8 cellular contexts compared by ENCODE assay signal in genomic region chr3:161221881-161222600, GRCh38. TPM values are rescaled to one million over a fixed set of nuclear protein-coding genes. Genes with fewer than 3 reads are reported as not detected.
DNase-seq lines count a peak whose midpoint lies in the region; ATAC-seq and TF ChIP-seq lines count a peak whose summit lies in the region.

No MANE protein-coding gene starts in this region.

- H2BK5ac ChIP-seq in mesendoderm (ENCODE audit: low read length): no peak overlapping the region

- in situ Hi-C loops in HAP-1 (cut with MboI; ENCODE audit: low sequenced_read_pairs): no loop called here

- peaks cover 49% of the 10 kb centered on the region for H3K4me1 ChIP-seq in CD4-positive, alpha-beta memory T cell (ENCODE audit: insufficient read depth, low read length)
- H3K4me1 ChIP-seq in HAP-1 (peaks cover 12% of the 10 kb centered on the region), RWPE2 (ENCODE audit: insufficient read depth, poor library complexity, severe bottlenecking) (peaks cover 14% of the 10 kb centered on the region), ectodermal cell (ENCODE audit: control insufficient read depth, insufficient read depth, low read length) (peaks cover 3% of the 10 kb centered on the region), mesendoderm (ENCODE audit: control insufficient read depth, low read depth, low read length) (peaks cover 2% of the 10 kb centered on the region), uterus (no peaks in the 10 kb centered on the region)

- H3K27ac Mint-ChIP-seq in CD4-positive, alpha-beta memory T cell: peak overlapping the region; percentile 86 to 97 (median 92)

- H3K4me3 ChIP-seq in CD4-positive, alpha-beta memory T cell (ENCODE audit: low read length in 2 of 2): peak overlapping the region; percentile 83 to 84
- H3K4me3 ChIP-seq in HAP-1 (peak overlapping the region; percentile 77), RWPE2 (ENCODE audit: severe bottlenecking) (peak overlapping the region; percentile 99), ectodermal cell (ENCODE audit: insufficient read depth, low read depth, low read length) (peak overlapping the region; percentile 89), mesendoderm (ENCODE audit: low read length) (peak overlapping the region; percentile 91), uterus (peak overlapping the region; percentile 74 to 92)

- TF ChIP-seq CTCF in RWPE2 (IDR thresholded peaks at IDR 0.05; ENCODE audit: poor library complexity, severe bottlenecking) (no peak), uterus (IDR thresholded peaks at IDR 0.05) (no peak)

- 16 to 23% methylated on average over 15 of the region's 17 CpGs for WGBS in ectodermal cell, 2 experiments
- no CpG with 5 or more reads among the region's 17 CpGs for WGBS in mesendoderm (ENCODE audit: extremely low coverage, insufficient coverage, low lambda C conversion rate)

- no peak overlapping the region for H2AK5ac ChIP-seq in mesendoderm (ENCODE audit: low read length)

- peak overlapping the region; percentile 91 to 96 (median 93) for H3K4me3 Mint-ChIP-seq in CD4-positive, alpha-beta memory T cell

- H3K56ac ChIP-seq in mesendoderm (ENCODE audit: low read length): peak overlapping the region; percentile 83

- TF ChIP-seq POLR2A in uterus (IDR thresholded peaks at IDR 0.05): no peak

- peaks cover 28% of the 10 kb centered on the region for H3K79me2 ChIP-seq in mesendoderm (ENCODE audit: control insufficient read depth, insufficient read depth, low read length)

- DNase-seq in CD4-positive, alpha-beta memory T cell: peak in 3 of 5 donors; percentile 4 to 13 (median 8)
- DNase-seq in HAP-1 (ENCODE audit: low spot score in 2 of 2) (peak in 1 of 2 experiments; percentile 22), RWPE2 (ENCODE audit: low spot score) (no peak), mesendoderm (peak; percentile 17), uterus (no peak)

- no peaks in the 10 kb centered on the region for H3K9me3 ChIP-seq in CD4-positive, alpha-beta memory T cell (ENCODE audit: control insufficient read depth in 1 of 2, low read length in 2 of 2)
- no peaks in the 10 kb centered on the region; the same call in 1 of the 2 replicates for H3K9me3 ChIP-seq in HAP-1
- H3K9me3 ChIP-seq in RWPE2 (ENCODE audit: severe bottlenecking): no peaks in the 10 kb centered on the region
- H3K9me3 ChIP-seq in ectodermal cell (ENCODE audit: control insufficient read depth, low read length): no peaks in the 10 kb centered on the region
- no peaks in the 10 kb centered on the region for H3K9me3 ChIP-seq in uterus

- H3K18ac ChIP-seq in mesendoderm (ENCODE audit: low read length): no peak overlapping the region

- H3K36me3 Mint-ChIP-seq in CD4-positive, alpha-beta memory T cell: peaks cover 7 to 23% of the 10 kb centered on the region in 2 donors

- no peak overlapping the region for H4K8ac ChIP-seq in mesendoderm (ENCODE audit: low read depth, low read length)

- H3K27me3 ChIP-seq in CD4-positive, alpha-beta memory T cell (ENCODE audit: insufficient read depth, low read length): no peaks in the 10 kb centered on the region
- H3K27me3 ChIP-seq in HAP-1 (ENCODE audit: low read depth) (no peaks in the 10 kb centered on the region), RWPE2 (ENCODE audit: insufficient read depth, poor library complexity, severe bottlenecking) (no peaks in the 10 kb centered on the region), ectodermal cell (ENCODE audit: control insufficient read depth, insufficient read depth, low read length, poor library complexity, severe bottlenecking) (no peaks in the 10 kb centered on the region), mesendoderm (ENCODE audit: insufficient read depth, low read length, poor library complexity) (no peaks in the 10 kb centered on the region), uterus (no peaks in the 10 kb centered on the region)

- H3K4me1 Mint-ChIP-seq in CD4-positive, alpha-beta memory T cell: peaks cover 23 to 48% (median 31%) of the 10 kb centered on the region in 4 donors

- no peak overlapping the region for H3K4ac ChIP-seq in mesendoderm (ENCODE audit: low read depth, low read length)

- H2BK15ac ChIP-seq in mesendoderm (replicated peaks; ENCODE audit: low read depth): no peak overlapping the region

- peak overlapping the region; percentile 93 for H3K27ac ChIP-seq in CD4-positive, alpha-beta memory T cell (ENCODE audit: low read depth, low read length)
- H3K27ac ChIP-seq in RWPE2 (ENCODE audit: poor library complexity, severe bottlenecking) (peak overlapping the region; percentile 60), ectodermal cell (ENCODE audit: insufficient read depth, low read depth, low read length, poor library complexity, severe bottlenecking) (no peak overlapping the region), mesendoderm (ENCODE audit: low read depth, low read length) (no peak overlapping the region), uterus (peak overlapping the region; percentile 88 to 94)

- H3K79me1 ChIP-seq in mesendoderm (ENCODE audit: low read length): no peaks in the 10 kb centered on the region

- no peak for ATAC-seq in RWPE2 (ENCODE audit: low read depth)
- ATAC-seq in HG02938 (IDR thresholded peaks at IDR 0.05; ENCODE audit: unreplicated experiment): no peak
- ATAC-seq in GM18519 (IDR thresholded peaks at IDR 0.05; ENCODE audit: low FRiP score, unreplicated experiment): no peak

- H4K5ac ChIP-seq in mesendoderm (ENCODE audit: low read length): no peak overlapping the region

- no peak overlapping the region for H3K23ac ChIP-seq in mesendoderm (ENCODE audit: low read length)

- intact Hi-C loops in CD4-positive, alpha-beta memory T cell (cut with micrococcal nuclease): loop anchor here (1.0 to 5.0 kb wide), 5 partner anchors 85 to 773 kb away; partner anchors contain the start of genes KPNA4, SPTSSB and TRIM59
- intact Hi-C loops in uterus (cut with DNase I; ENCODE audit: low total_unique reads): no loop called here

- peaks cover 7% of the 10 kb centered on the region for H3K36me3 ChIP-seq in CD4-positive, alpha-beta memory T cell (ENCODE audit: insufficient read depth, low read length)
- H3K36me3 ChIP-seq in HAP-1 (replicated peaks) (peaks cover 17% of the 10 kb centered on the region), RWPE2 (ENCODE audit: low read depth) (peaks cover 48% of the 10 kb centered on the region), ectodermal cell (ENCODE audit: control insufficient read depth, insufficient read depth, low read length) (peaks cover 3% of the 10 kb centered on the region), mesendoderm (ENCODE audit: control insufficient read depth, insufficient read depth, low read length) (no peaks in the 10 kb centered on the region), uterus (no peaks in the 10 kb centered on the region)

- no peak overlapping the region for H2BK120ac ChIP-seq in mesendoderm (ENCODE audit: low read depth, low read length)

- POLR2A ChIA-PET in CD4-positive, alpha-beta memory T cell (lab: Charles Lee; ENCODE audit: partially characterized antibody): interaction anchor here (0.8 to 2.6 kb wide), 3 partner anchors 9 to 467 kb away, joined by 3 to 11 read pairs (median 10); no protein-coding TSS in a partner anchor

- H3K9ac ChIP-seq in mesendoderm (ENCODE audit: low read length): peak overlapping the region; percentile 86

- H3K27me3 Mint-ChIP-seq in CD4-positive, alpha-beta memory T cell: no peaks in the 10 kb centered on the region

- H3K9me3 Mint-ChIP-seq in CD4-positive, alpha-beta memory T cell: no peaks in the 10 kb centered on the region

- CTCF ChIA-PET in CD4-positive, alpha-beta memory T cell (lab: Charles Lee; ENCODE audit: partially characterized antibody): interaction anchor here (1.0 to 2.8 kb wide), 4 partner anchors 8 to 187 kb away, joined by 3 to 8 read pairs (median 3); no protein-coding TSS in a partner anchor

- H3K4me2 ChIP-seq in mesendoderm (ENCODE audit: low read length): peak overlapping the region; percentile 63

RNA-seq across cellular contexts. Expression of gene NMD3, which starts 0.9 kb away (rescaled TPM):
- 10 to 100 TPM; 38.7 to 41.4 TPM for total RNA-seq in CD4-positive, alpha-beta memory T cell
- polyA plus RNA-seq in CD4-positive, alpha-beta memory T cell: 10 to 100 TPM; 42.8 to 52.6 TPM
- polyA plus RNA-seq in ectodermal cell (2013, experiment 1 of 4): 40.0 TPM
- polyA plus RNA-seq in ectodermal cell (2013, experiment 2 of 4): 37.8 TPM
- polyA plus RNA-seq in ectodermal cell (2013, experiment 3 of 4): 36.4 TPM
- 35.8 TPM for polyA plus RNA-seq in ectodermal cell (2013, experiment 4 of 4)
- 45.6 TPM for polyA plus RNA-seq in mesendoderm (2013, experiment 1 of 2)
- polyA plus RNA-seq in mesendoderm (2013, experiment 2 of 2): 46.3 TPM
- 100 to 1,000 TPM in 1 of 4 donors, 10 to 100 TPM in 3; 13.8 to 141 (median 62.4) TPM for total RNA-seq in uterus

Comparison
In these comparisons a context has a peak if more than half of its experiments do, and no peak if none do; other contexts are left out.
1. DNase-seq: peak in CD4-positive, alpha-beta memory T cell (3 of 5) and mesendoderm (single experiment); none in RWPE2 (single experiment) and uterus (0 of 2).
2. H3K27ac ChIP-seq: peak in CD4-positive, alpha-beta memory T cell (single experiment), RWPE2 (single experiment) and uterus (2 of 2); none in ectodermal cell (single experiment) and mesendoderm (single experiment).
3. Peak in every context shown above with its lines, with median percentiles within 50 percentile points of each other: H3K4me3 ChIP-seq.